Comparison of ENCODE assay signal across 1 cellular context in the genomic region with DNA sequence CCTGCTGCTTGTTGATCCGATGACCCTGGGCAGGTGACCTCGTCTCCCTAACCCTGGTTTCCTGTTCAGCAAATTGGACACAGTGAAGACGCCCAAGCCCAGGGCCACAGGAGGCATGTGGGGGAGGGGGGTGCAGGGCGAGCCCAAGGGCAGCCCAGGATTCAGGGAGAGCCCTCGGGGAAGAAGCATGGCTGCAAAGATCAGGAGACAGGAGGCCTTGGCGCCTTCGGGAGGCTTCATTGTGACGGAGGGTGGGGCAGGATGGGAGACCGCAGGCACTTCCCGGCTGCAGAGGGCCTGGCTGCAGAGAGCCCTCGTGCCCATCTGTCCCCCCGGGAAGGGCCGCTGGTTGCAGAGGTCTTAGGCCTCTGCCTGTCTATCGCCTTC.
TF ChIP-seq lines count a peak whose summit lies in the region.

No MANE protein-coding gene starts in this region.

TF ChIP-seq in H1, 55 proteins besides CTCF, POLR2A, EP300 and RAD21:
- TF ChIP-seq RBBP5 (IDR thresholded peaks at IDR 0.05; ENCODE audit: borderline replicate concordance, low read depth, low read length), result no peak
- TF ChIP-seq POLR2AphosphoS5 (IDR thresholded peaks at IDR 0.05; ENCODE audit: low read depth, low read length), result 0 out of 2 replicates have a peak, but pooled peaks have one; percentile 1
